Comparison of ENCODE assay signal across 1 cellular context in genomic region chr6:31619805-31620585, GRCh38.
TF ChIP-seq lines count a peak whose summit lies in the region.

No MANE protein-coding gene starts in this region.

TF ChIP-seq in K562, 482 proteins besides CTCF, POLR2A, EP300 and RAD21 (continues in another document):
- no peak for TF ChIP-seq ZNF124 (CRISPR knock-in tag; IDR thresholded peaks at IDR 0.05)
- no peak; the same call in 1 of the 2 replicates for TF ChIP-seq GABPB2 (CRISPR knock-in tag; conservative IDR thresholded peaks at IDR 0.05)
- TF ChIP-seq CREB1 (IDR thresholded peaks at IDR 0.05): peak; percentile 96
- peak; percentile 96 for TF ChIP-seq CREB1 (CRISPR knock-in tag; IDR thresholded peaks at IDR 0.05)
- 0 out of 2 replicates have a peak, but pooled peaks have one; percentile 27 for TF ChIP-seq ZNF134 (CRISPR knock-in tag; conservative IDR thresholded peaks at IDR 0.05)
- TF ChIP-seq POLR2G (IDR thresholded peaks at IDR 0.05; ENCODE audit: low read depth, low read length): peak; percentile 89
- no peak for TF ChIP-seq KDM1A (IDR thresholded peaks at IDR 0.05)
- TF ChIP-seq IFI16 (CRISPR knock-in tag; IDR thresholded peaks at IDR 0.05): no peak
- TF ChIP-seq SLC30A9 (CRISPR knock-in tag; IDR thresholded peaks at IDR 0.05): no peak
- peak; percentile 17; the same call in 1 of the 2 replicates for TF ChIP-seq BCOR (IDR thresholded peaks at IDR 0.05)
- no peak for TF ChIP-seq ZNF253 (CRISPR knock-in tag; conservative IDR thresholded peaks at IDR 0.05)
- TF ChIP-seq MLX (CRISPR knock-in tag; conservative IDR thresholded peaks at IDR 0.05): peak; percentile 75 to 80; a peak in 2 of 4 replicates
- TF ChIP-seq PREB (CRISPR knock-in tag; IDR thresholded peaks at IDR 0.05): no peak
- TF ChIP-seq E4F1 (CRISPR knock-in tag; IDR thresholded peaks at IDR 0.05; ENCODE audit: borderline replicate concordance): no peak
- no peak for TF ChIP-seq ZFP30 (CRISPR knock-in tag; IDR thresholded peaks at IDR 0.05; ENCODE audit: borderline replicate concordance)
- peak; percentile 82; the same call in 1 of the 2 replicates for TF ChIP-seq ZNF165 (CRISPR knock-in tag; IDR thresholded peaks at IDR 0.05; ENCODE audit: borderline replicate concordance)
- peak; percentile 53 for TF ChIP-seq ZNF584 (CRISPR knock-in tag; IDR thresholded peaks at IDR 0.05; ENCODE audit: low read depth)
- TF ChIP-seq HMBOX1 (IDR thresholded peaks at IDR 0.05): no peak
- TF ChIP-seq CSDE1 (IDR thresholded peaks at IDR 0.05): peak in 1 of 2 experiments; percentile 74; a peak in 2 of 4 replicates
- 0 out of 2 replicates have a peak, but pooled peaks have one; percentile 8 for TF ChIP-seq HMG20A (CRISPR knock-in tag; conservative IDR thresholded peaks at IDR 0.05)
- TF ChIP-seq ZBTB26 (CRISPR knock-in tag; IDR thresholded peaks at IDR 0.05): peak; percentile 86
- no peak for TF ChIP-seq STAT5A (IDR thresholded peaks at IDR 0.05; ENCODE audit: borderline replicate concordance, low read length)
- peak; percentile 91 for TF ChIP-seq CC2D1A (IDR thresholded peaks at IDR 0.05)
- no peak for TF ChIP-seq BCL6 (CRISPR knock-in tag; IDR thresholded peaks at IDR 0.05)
- peak; percentile 27 for TF ChIP-seq ZNF395 (CRISPR knock-in tag; IDR thresholded peaks at IDR 0.05)
- peak; percentile 99 for TF ChIP-seq ATF3 (IDR thresholded peaks at IDR 0.05)
- peak; percentile 68 for TF ChIP-seq ATF3 (CRISPR knock-in tag; conservative IDR thresholded peaks at IDR 0.05)
- TF ChIP-seq ZBTB5 (IDR thresholded peaks at IDR 0.05): no peak
- TF ChIP-seq NFIX (CRISPR knock-in tag; IDR thresholded peaks at IDR 0.05; ENCODE audit: low read depth): peak; percentile 17; the same call in 1 of the 2 replicates
- no peak for TF ChIP-seq ARID2 (IDR thresholded peaks at IDR 0.05)
- TF ChIP-seq HNRNPUL1 (IDR thresholded peaks at IDR 0.05; ENCODE audit: low read length): no peak
- TF ChIP-seq STAG1 (CRISPR knock-in tag; IDR thresholded peaks at IDR 0.05; ENCODE audit: borderline replicate concordance): no peak
- TF ChIP-seq RAD51 (IDR thresholded peaks at IDR 0.05; ENCODE audit: borderline replicate concordance, low read depth): no peak
- peak; percentile 96 for TF ChIP-seq SP1 (CRISPR knock-in tag; IDR thresholded peaks at IDR 0.05)
- no peak for TF ChIP-seq AFF4 (CRISPR knock-in tag; IDR thresholded peaks at IDR 0.05)
- TF ChIP-seq CHD2 (IDR thresholded peaks at IDR 0.05; ENCODE audit: low read depth, low read length): peak; percentile 61
- TF ChIP-seq RREB1 (CRISPR knock-in tag; IDR thresholded peaks at IDR 0.05): peak; percentile 95
